8 cellular contexts compared by ENCODE assay signal in genomic region chr11:63592975-63593395, GRCh38. TPM values are rescaled to one million over a fixed set of nuclear protein-coding genes. Genes with fewer than 3 reads are reported as not detected.
DNase-seq lines count a peak whose midpoint lies in the region; ATAC-seq and TF ChIP-seq lines count a peak whose summit lies in the region.

No MANE protein-coding gene starts in this region.

- peaks cover 3% of the 10 kb centered on the region for H3K27me3 ChIP-seq in DND-41 (ENCODE audit: insufficient read depth, low read length, poor library complexity)

- H4K20me1 ChIP-seq in DND-41 (ENCODE audit: insufficient read depth, low read length), result no peaks in the 10 kb centered on the region

- no peak overlapping the region for H3K27ac ChIP-seq in DND-41 (ENCODE audit: low read length)
- H3K27ac ChIP-seq in angular gyrus (ENCODE audit: low read depth, low read length), result peak overlapping the region; percentile 80

- H3K9me3 ChIP-seq in DND-41 (ENCODE audit: insufficient read depth, low read length, severe bottlenecking), result no peaks in the 10 kb centered on the region

- no peak overlapping the region for H2AFZ ChIP-seq in DND-41 (ENCODE audit: low read depth, low read length)

- no peaks in the 10 kb centered on the region for H3K79me2 ChIP-seq in DND-41 (ENCODE audit: insufficient read depth, low read length)

- no peaks in the 10 kb centered on the region for H3K36me3 ChIP-seq in DND-41 (ENCODE audit: insufficient read depth, low read length)

- no peaks in the 10 kb centered on the region for H3K4me1 ChIP-seq in DND-41 (ENCODE audit: insufficient read depth, low read length)

- H3K9ac ChIP-seq in DND-41 (ENCODE audit: low read depth, low read length), result no peak overlapping the region

- peak; percentile 20 for DNase-seq in DND-41
- peak; percentile 29 for DNase-seq in HT1080 (ENCODE audit: low read depth)
- DNase-seq in left kidney (ENCODE audit: low read depth, low spot score), result peak; percentile 33
- DNase-seq in NK-92 treated with Interleukin-12 subunit alpha and Interleukin-12 subunit beta, amount 100 ng/mL, for 24 hours (lab: John Stamatoyannopoulos, UW), result no peak

- H3K4me3 ChIP-seq in DND-41 (ENCODE audit: low read depth in 1 of 2, low read length in 2 of 2), result no peak overlapping the region

- TF ChIP-seq CTCF in DND-41 (IDR thresholded peaks at IDR 0.05; ENCODE audit: borderline replicate concordance, extremely low read depth, low read length, poor library complexity, severe bottlenecking), result peak; percentile 39

- no peak overlapping the region for H3K4me2 ChIP-seq in DND-41 (ENCODE audit: insufficient read depth, low read length)

- ATAC-seq in DND-41 (ENCODE audit: insufficient read depth, low read depth), result no peak
- ATAC-seq in HG03097 (IDR thresholded peaks at IDR 0.05; ENCODE audit: low FRiP score, unreplicated experiment), result no peak
- no peak for ATAC-seq in GM18867 (IDR thresholded peaks at IDR 0.05; ENCODE audit: unreplicated experiment)
- ATAC-seq in HG02759 (IDR thresholded peaks at IDR 0.05; ENCODE audit: unreplicated experiment), result no peak

RNA-seq across cellular contexts. Expression of gene PLAAT3, which starts 21.2 kb away (rescaled TPM):
- total RNA-seq in HT1080 (2014; rRNA removed; shearing (Covaris generic)), result 27.8 and 28.6 TPM in 2 replicates
- polyA plus RNA-seq in HT1080 (2015; cell fraction: cytosol; rRNA removed), result 40.9 and 46.7 TPM in 2 replicates
- 20.8 and 21.2 TPM in 2 replicates for polyA plus RNA-seq in HT1080 (2015; cell fraction: nucleus; rRNA removed)

RNA-seq across cellular contexts. Expression of gene PLAAT2, which starts 29.8 kb away (rescaled TPM):
- not detected in 2 replicates for total RNA-seq in HT1080 (2014; rRNA removed; shearing (Covaris generic))
- polyA plus RNA-seq in HT1080 (2015; cell fraction: cytosol; rRNA removed), result 0.12 and 0.14 TPM in 2 replicates
- 0.28 TPM in 1 of 2 replicates, not detected in the other for polyA plus RNA-seq in HT1080 (2015; cell fraction: nucleus; rRNA removed)

RNA-seq across cellular contexts. Expression of gene PLAAT4, which starts 56.4 kb away (rescaled TPM):
- 0.11 and 0.20 TPM in 2 replicates for total RNA-seq in HT1080 (2014; rRNA removed; shearing (Covaris generic))
- 1.5 and 2.1 TPM in 2 replicates for polyA plus RNA-seq in HT1080 (2015; cell fraction: cytosol; rRNA removed)
- 1.3 and 1.9 TPM in 2 replicates for polyA plus RNA-seq in HT1080 (2015; cell fraction: nucleus; rRNA removed)
